In the genomic region with DNA sequence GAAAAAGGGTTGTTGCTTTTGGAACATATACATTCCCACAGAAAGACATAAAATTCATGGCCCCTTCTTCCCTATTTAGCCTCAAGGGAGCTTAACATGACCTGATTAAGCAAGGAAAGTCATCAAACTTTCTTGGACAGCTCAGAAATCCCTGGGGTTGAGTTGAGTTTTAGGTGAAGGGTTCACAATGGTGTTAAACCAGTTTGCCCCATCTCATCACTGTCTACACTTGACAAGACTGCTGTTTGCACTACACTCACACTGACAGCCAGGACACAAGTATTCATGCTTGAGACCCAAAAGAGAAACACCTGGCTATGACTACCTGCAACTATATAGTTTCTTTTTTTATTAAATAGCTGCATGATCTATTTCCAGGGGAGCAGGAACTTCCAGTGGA, we compare ENCODE assay signal across 20 cellular contexts.
"Had no signal": no experiment of that assay in that cellular context is flagged by ENCODE, and none has a peak within 500 bp of the region (broad histone marks: within the 10 kb centered on the region; RNA-seq: fewer than 3 reads in every experiment).

No MANE protein-coding gene starts in this region.

- ATAC-seq: gastrocnemius medialis; heart right ventricle; mucosa of descending colon; naive thymus-derived CD8-positive, alpha-beta T cell; psoas muscle; right lobe of liver; stimulated activated memory B cell treated with anti-CD40 and anti-IgM and Interleukin-4, amounts not matched to agents 10 μg/mL and 1 μg/mL and 100 μg/mL, for 72 hours had no signal

- H3K4me3 ChIP-seq: coronary artery, esophagus muscularis mucosa, gastrocnemius medialis, heart right ventricle, mucosa of descending colon, psoas muscle, right lobe of liver, spleen, testis, tibial nerve had no signal

- DNase-seq: effector CD4-positive, alpha-beta T cell; endodermal cell; gastrocnemius medialis; heart right ventricle; hypothalamus; kidney glomerular epithelial cell; mucosa of descending colon; naive thymus-derived CD8-positive, alpha-beta T cell; psoas muscle; retina; right lobe of liver; spleen; stimulated activated CD4-positive, alpha-beta T cell treated with anti-CD3 and anti-CD28 coated beads, Interleukin-15, amount 100 ng/mL, for 24 hours; stimulated activated CD4-positive, alpha-beta T cell treated with anti-CD3 and anti-CD28 coated beads, Interleukin-1b, Interleukin-23, amount 100 ng/mL, for 48 hours; stimulated activated CD4-positive, alpha-beta T cell treated with anti-CD3 and anti-CD28 coated beads, Interleukin-4, amount 100 ng/mL, for 24 hours; testis had no signal
